26 cellular contexts compared by ENCODE assay signal in genomic region chr9:121562261-121562780, GRCh38.
DNase-seq lines count a peak whose midpoint lies in the region; ATAC-seq and TF ChIP-seq lines count a peak whose summit lies in the region.
"Had no signal": no experiment of that assay in that cellular context is flagged by ENCODE, and none has a peak within 500 bp of the region (broad histone marks: within the 10 kb centered on the region; RNA-seq: fewer than 3 reads in every experiment).

No MANE protein-coding gene starts in this region.

- CTCF ChIA-PET in activated naive CD4-positive, alpha-beta T cell treated with anti-CD3 and anti-CD28 coated beads for 36 hours (lab: Charles Lee) = interaction anchor here (1.2 kb wide), 1 partner anchor 16 kb away, joined by 4 read pairs; no protein-coding TSS in a partner anchor

- no peak overlapping the region for H3K27ac ChIP-seq in coronary artery
- H3K27ac ChIP-seq: A549, stomach, tibial nerve, VCaP had no signal

- no peak for TF ChIP-seq CTCF in coronary artery (IDR thresholded peaks at IDR 0.05)

- intact Hi-C loops in activated naive CD4-positive, alpha-beta T cell treated with anti-CD3 and anti-CD28 coated beads for 36 hours (cut with micrococcal nuclease) = no loop called here
- intact Hi-C loops in left colon (cut with DNase I, micrococcal nuclease) = no loop called here

- peak overlapping the region; percentile 15 to 51 for H3K27ac Mint-ChIP-seq in activated naive CD4-positive, alpha-beta T cell treated with anti-CD3 and anti-CD28 coated beads, Interleukin-2, amount 50 U/mL, for 72 hours
- no peak overlapping the region for H3K27ac Mint-ChIP-seq in activated naive CD4-positive, alpha-beta T cell treated with anti-CD3 and anti-CD28 coated beads for 36 hours
- H3K27ac Mint-ChIP-seq: activated CD4-positive, alpha-beta T cell treated with anti-CD3 and anti-CD28 coated beads, Interleukin-2, amount 10 ng/mL, durations not matched to agents 24 days and 14 days; activated CD8-positive, alpha-beta memory T cell treated with anti-CD3 and anti-CD28 coated beads, Interleukin-2, amount 10 ng/mL, durations not matched to agents 7 days and 5 days; activated naive CD4-positive, alpha-beta T cell treated with anti-CD3 and anti-CD28 coated beads, Interleukin-2, amount 10 ng/mL, durations not matched to agents 7 days and 5 days; activated T-cell treated with anti-CD3 and anti-CD28 coated beads, Interleukin-2, amount 50 U/mL, for 72 hours; T-helper 2 cell treated with Interferon-gamma antibody and Interleukin-4, amounts not matched to agents 5 μg/mL and 100 μg/mL, for 36 hours had no signal

- H3K4me3 Mint-ChIP-seq in activated naive CD4-positive, alpha-beta T cell treated with anti-CD3 and anti-CD28 coated beads for 36 hours = no peak overlapping the region
- H3K4me3 Mint-ChIP-seq: activated CD4-positive, alpha-beta T cell treated with anti-CD3 and anti-CD28 coated beads, Interleukin-2, amount 10 ng/mL, durations not matched to agents 24 days and 14 days; activated CD8-positive, alpha-beta memory T cell treated with anti-CD3 and anti-CD28 coated beads, Interleukin-2, amount 10 ng/mL, durations not matched to agents 7 days and 5 days; activated naive CD4-positive, alpha-beta T cell treated with anti-CD3 and anti-CD28 coated beads, Interleukin-2, amount 10 ng/mL, durations not matched to agents 7 days and 5 days; activated T-cell treated with anti-CD3 and anti-CD28 coated beads, Interleukin-2, amount 50 U/mL, for 72 hours; T-helper 2 cell treated with Interferon-gamma antibody and Interleukin-4, amounts not matched to agents 5 μg/mL and 100 μg/mL, for 36 hours had no signal

- no peak for DNase-seq in activated naive CD4-positive, alpha-beta T cell treated with anti-CD3 and anti-CD28 coated beads, Interleukin-2, amount 50 U/mL, for 72 hours (ENCODE audit: low spot score in 2 of 2)
- no peak for DNase-seq in activated naive CD4-positive, alpha-beta T cell treated with anti-CD3 and anti-CD28 coated beads for 36 hours
- DNase-seq in SKM-1 treated with dmso at 0.1 percent for 144 hours (lab: John Stamatoyannopoulos, UW; ENCODE audit: unreplicated experiment) = peak; percentile 75
- no peak for DNase-seq in coronary artery (ENCODE audit: low spot score)
- DNase-seq in left colon = no peak
- DNase-seq: activated CD4-positive, alpha-beta T cell treated with anti-CD3 and anti-CD28 coated beads, Interleukin-2, amount 10 ng/mL, durations not matched to agents 24 days and 14 days; activated CD8-positive, alpha-beta memory T cell treated with anti-CD3 and anti-CD28 coated beads, Interleukin-2, amount 10 ng/mL, durations not matched to agents 7 days and 5 days; activated naive CD4-positive, alpha-beta T cell treated with anti-CD3 and anti-CD28 coated beads, Interleukin-2, amount 10 ng/mL, durations not matched to agents 7 days and 5 days; activated T-cell treated with anti-CD3 and anti-CD28 coated beads, Interleukin-2, amount 50 U/mL, for 72 hours; amygdala; BE2C; glutamatergic neuron; kidney glomerular epithelial cell; MG63; NCI-H1694 treated with DMSO at 0.1 percent for 48 hours; NCI-H526; nucleus accumbens; stimulated activated CD8-positive, alpha-beta memory T cell treated with anti-CD3 and anti-CD28 coated beads, Interleukin-4, amount 100 ng/mL, for 48 hours; stomach had no signal

- no peak overlapping the region for H3K4me3 ChIP-seq in coronary artery
- H3K4me3 ChIP-seq: A549, MG63, stomach, tibial nerve had no signal

- no peaks in the 10 kb centered on the region for H3K36me3 Mint-ChIP-seq in activated naive CD4-positive, alpha-beta T cell treated with anti-CD3 and anti-CD28 coated beads, Interleukin-2, amount 50 U/mL, for 72 hours
- H3K36me3 Mint-ChIP-seq in activated naive CD4-positive, alpha-beta T cell treated with anti-CD3 and anti-CD28 coated beads for 36 hours (ENCODE audit: low read depth) = no peaks in the 10 kb centered on the region
- H3K36me3 Mint-ChIP-seq: activated CD8-positive, alpha-beta memory T cell treated with anti-CD3 and anti-CD28 coated beads, Interleukin-2, amount 10 ng/mL, durations not matched to agents 7 days and 5 days; activated naive CD4-positive, alpha-beta T cell treated with anti-CD3 and anti-CD28 coated beads, Interleukin-2, amount 10 ng/mL, durations not matched to agents 7 days and 5 days had no signal

- no peaks in the 10 kb centered on the region for H3K27me3 Mint-ChIP-seq in activated naive CD4-positive, alpha-beta T cell treated with anti-CD3 and anti-CD28 coated beads for 36 hours (ENCODE audit: low read depth)
- H3K27me3 Mint-ChIP-seq: activated CD4-positive, alpha-beta T cell treated with anti-CD3 and anti-CD28 coated beads, Interleukin-2, amount 10 ng/mL, durations not matched to agents 24 days and 14 days had no signal

- H3K9me3 Mint-ChIP-seq in activated naive CD4-positive, alpha-beta T cell treated with anti-CD3 and anti-CD28 coated beads, Interleukin-2, amount 50 U/mL, for 72 hours = no peaks in the 10 kb centered on the region
- H3K9me3 Mint-ChIP-seq in activated naive CD4-positive, alpha-beta T cell treated with anti-CD3 and anti-CD28 coated beads for 36 hours = no peaks in the 10 kb centered on the region
- H3K9me3 Mint-ChIP-seq: activated CD4-positive, alpha-beta T cell treated with anti-CD3 and anti-CD28 coated beads, Interleukin-2, amount 10 ng/mL, durations not matched to agents 24 days and 14 days; activated naive CD4-positive, alpha-beta T cell treated with anti-CD3 and anti-CD28 coated beads, Interleukin-2, amount 10 ng/mL, durations not matched to agents 7 days and 5 days; activated T-cell treated with anti-CD3 and anti-CD28 coated beads, Interleukin-2, amount 50 U/mL, for 72 hours; T-helper 2 cell treated with Interferon-gamma antibody and Interleukin-4, amounts not matched to agents 5 μg/mL and 100 μg/mL, for 36 hours had no signal

- peaks cover 3% of the 10 kb centered on the region for H3K4me1 Mint-ChIP-seq in activated naive CD4-positive, alpha-beta T cell treated with anti-CD3 and anti-CD28 coated beads for 36 hours (ENCODE audit: low read depth)

- ATAC-seq in activated naive CD4-positive, alpha-beta T cell treated with anti-CD3 and anti-CD28 coated beads, Interleukin-2, amount 50 U/mL, for 72 hours = no peak
- ATAC-seq in esophagus mucosa (peak; percentile 78), GM21723 (IDR thresholded peaks at IDR 0.05; ENCODE audit: unreplicated experiment) (no peak), HG03135 (IDR thresholded peaks at IDR 0.05; ENCODE audit: unreplicated experiment) (no peak), left colon (no peak)
- ATAC-seq: activated CD8-positive, alpha-beta memory T cell treated with anti-CD3 and anti-CD28 coated beads, Interleukin-2, amount 10 ng/mL, durations not matched to agents 7 days and 5 days; activated T-cell treated with anti-CD3 and anti-CD28 coated beads, Interleukin-2, amount 50 U/mL, for 72 hours had no signal
